Comparison of ENCODE assay signal across 1 cellular context in genomic region chr12:56362130-56363059, GRCh38.
TF ChIP-seq lines count a peak whose summit lies in the region.

APOF (minus strand) TSS chr12:56362857; CDS start chr12:56362745, 112 bp downstream.

TF ChIP-seq in HepG2, 621 proteins besides CTCF, POLR2A, EP300 and RAD21 (continued from another document and continues in another):
- TF ChIP-seq ZBTB4 (CRISPR knock-in tag; IDR thresholded peaks at IDR 0.05; ENCODE audit: borderline replicate concordance) = no peak
- TF ChIP-seq CEBPZ (IDR thresholded peaks at IDR 0.05; ENCODE audit: low read length) = no peak
- no peak for TF ChIP-seq TP53 (CRISPR knock-in tag; conservative IDR thresholded peaks at IDR 0.05)
- 0 out of 2 replicates have a peak, but pooled peaks have one; percentile 25 for TF ChIP-seq ZGPAT (CRISPR knock-in tag; IDR thresholded peaks at IDR 0.05)
- peak; percentile 90 for TF ChIP-seq MED1 (CRISPR knock-in tag; IDR thresholded peaks at IDR 0.05)
- TF ChIP-seq SETDB1 (CRISPR knock-in tag; IDR thresholded peaks at IDR 0.05; ENCODE audit: borderline replicate concordance) = no peak
- TF ChIP-seq MIER3 (CRISPR knock-in tag; IDR thresholded peaks at IDR 0.05; ENCODE audit: borderline replicate concordance) = peak; percentile 69; the same call in 1 of the 2 replicates
- no peak for TF ChIP-seq PRPF4 (IDR thresholded peaks at IDR 0.05; ENCODE audit: low read depth, low read length, poor library complexity, severe bottlenecking)
- no peak for TF ChIP-seq GLMP (CRISPR knock-in tag; IDR thresholded peaks at IDR 0.05; ENCODE audit: borderline replicate concordance)
- TF ChIP-seq POLR2AphosphoS5 (IDR thresholded peaks at IDR 0.05; ENCODE audit: low read depth, low read length) = peak; percentile 43; the same call in 1 of the 2 replicates
- no peak for TF ChIP-seq ZNF598 (CRISPR knock-in tag; IDR thresholded peaks at IDR 0.05; ENCODE audit: borderline replicate concordance)
- peak; percentile 30; the same call in 1 of the 2 replicates for TF ChIP-seq HDAC1 (CRISPR knock-in tag; IDR thresholded peaks at IDR 0.05)
- no peak for TF ChIP-seq SOX6 (IDR thresholded peaks at IDR 0.05)
- TF ChIP-seq SOX6 (CRISPR knock-in tag; IDR thresholded peaks at IDR 0.05) = peak; percentile 48
- TF ChIP-seq IKZF5 (CRISPR knock-in tag; IDR thresholded peaks at IDR 0.05) = peak; percentile 56; the same call in 1 of the 2 replicates
- TF ChIP-seq PREB (CRISPR knock-in tag; IDR thresholded peaks at IDR 0.05) = no peak
- TF ChIP-seq ZNF33A (CRISPR knock-in tag; IDR thresholded peaks at IDR 0.05; ENCODE audit: borderline replicate concordance) = no peak
- TF ChIP-seq AHDC1 (CRISPR knock-in tag; IDR thresholded peaks at IDR 0.05; ENCODE audit: borderline replicate concordance) = peak; percentile 69; the same call in 1 of the 2 replicates
- TF ChIP-seq ARID5B (CRISPR knock-in tag; IDR thresholded peaks at IDR 0.05) = peak; percentile 81
- TF ChIP-seq ONECUT2 (CRISPR knock-in tag; IDR thresholded peaks at IDR 0.05) = no peak
- TF ChIP-seq ZNF367 (CRISPR knock-in tag; IDR thresholded peaks at IDR 0.05; ENCODE audit: borderline replicate concordance) = no peak
- TF ChIP-seq ZNF614 (CRISPR knock-in tag; IDR thresholded peaks at IDR 0.05; ENCODE audit: borderline replicate concordance) = peak; percentile 63; the same call in 1 of the 2 replicates
- TF ChIP-seq NAIF1 (CRISPR knock-in tag; IDR thresholded peaks at IDR 0.05; ENCODE audit: borderline replicate concordance) = no peak
- peak; percentile 54 for TF ChIP-seq NR2F6 (IDR thresholded peaks at IDR 0.05)
- peak; percentile 80 for TF ChIP-seq NR2F6 (CRISPR knock-in tag; IDR thresholded peaks at IDR 0.05)
- peak; percentile 37; the same call in 1 of the 2 replicates for TF ChIP-seq TBX2 (CRISPR knock-in tag; IDR thresholded peaks at IDR 0.05; ENCODE audit: borderline replicate concordance)
- peak; percentile 90 for TF ChIP-seq ELF3 (CRISPR knock-in tag; IDR thresholded peaks at IDR 0.05)
- peak; percentile 56; the same call in 1 of the 2 replicates for TF ChIP-seq ZNF124 (CRISPR knock-in tag; IDR thresholded peaks at IDR 0.05)
- TF ChIP-seq RAD51 (IDR thresholded peaks at IDR 0.05; ENCODE audit: borderline replicate concordance) = no peak
- TF ChIP-seq POLR2G (IDR thresholded peaks at IDR 0.05; ENCODE audit: low read depth, low read length) = peak; percentile 54; the same call in 1 of the 2 replicates
- 0 out of 2 replicates have a peak, but pooled peaks have one; percentile 47 for TF ChIP-seq GATAD1 (CRISPR knock-in tag; IDR thresholded peaks at IDR 0.05)
- peak; percentile 37; the same call in 1 of the 2 replicates for TF ChIP-seq HMG20A (CRISPR knock-in tag; IDR thresholded peaks at IDR 0.05; ENCODE audit: borderline replicate concordance)
- TF ChIP-seq ASH2L (IDR thresholded peaks at IDR 0.05; ENCODE audit: insufficient read length, low read depth, low read length) = peak; percentile 24
- TF ChIP-seq NFIC (IDR thresholded peaks at IDR 0.05; ENCODE audit: low read length) = peak; percentile 51; the same call in 1 of the 2 replicates
- peak; percentile 88 for TF ChIP-seq MIXL1 (CRISPR knock-in tag; IDR thresholded peaks at IDR 0.05)
- 0 out of 2 replicates have a peak, but pooled peaks have one; percentile 19 for TF ChIP-seq KDM3A (CRISPR knock-in tag; IDR thresholded peaks at IDR 0.05; ENCODE audit: low read depth)
- TF ChIP-seq MEIS2 (CRISPR knock-in tag; IDR thresholded peaks at IDR 0.05) = peak; percentile 63; the same call in 1 of the 2 replicates
